ENCODE assay signal across 8 cellular contexts in genomic region chrX:21374163-21374993, GRCh38. TPM values are rescaled to one million over a fixed set of nuclear protein-coding genes. Genes with fewer than 3 reads are reported as not detected.
DNase-seq lines count a peak whose midpoint lies in the region; ATAC-seq lines count a peak whose summit lies in the region.

Gene CNKSR2 (plus strand): TSS chrX:21374418. CDS start chrX:21374898, 480 bp downstream.

- peak; percentile 92 for DNase-seq in DMS 273 (lab: John Stamatoyannopoulos, UW; ENCODE audit: unreplicated experiment)
- no peak for DNase-seq in SK-N-MC (ENCODE audit: low read depth, low spot score)
- peak in 44 of 51 donors; percentile 1 to 65 (median 28) for DNase-seq in hypothalamus (lab: John Stamatoyannopoulos, UW)
- no peak for DNase-seq in hepatic stellate cell (ENCODE audit: low spot score)

- H3K4me1 Mint-ChIP-seq in IgD-negative memory B cell = peaks cover 8 to 30% (median 18%) of the 10 kb centered on the region in 3 donors
- H3K4me1 Mint-ChIP-seq in activated naive CD8-positive, alpha-beta T cell (ENCODE audit: low read depth) = peaks cover 35% of the 10 kb centered on the region

- peak within 1 kb of the TSS; percentile 23 to 86 (median 86) for H3K27ac Mint-ChIP-seq in IgD-negative memory B cell
- H3K27ac Mint-ChIP-seq in activated naive CD8-positive, alpha-beta T cell = peak within 1 kb of the TSS; percentile 87

- H3K4me3 ChIP-seq in SK-N-MC = peak within 1 kb of the TSS; percentile 73
- peak within 1 kb of the TSS; percentile 72 for H3K4me3 ChIP-seq in skeletal muscle satellite cell (ENCODE audit: low read length)

- H3K36me3 Mint-ChIP-seq in IgD-negative memory B cell = no peaks in the 10 kb centered on the region
- H3K36me3 Mint-ChIP-seq in activated naive CD8-positive, alpha-beta T cell = no peaks in the 10 kb centered on the region

- peak within 1 kb of the TSS; percentile 83 for H3K4me2 ChIP-seq in skeletal muscle satellite cell (ENCODE audit: low read length)

- peak within 1 kb of the TSS; percentile 86 to 97 (median 95) for H3K4me3 Mint-ChIP-seq in IgD-negative memory B cell
- peak within 1 kb of the TSS; percentile 92 for H3K4me3 Mint-ChIP-seq in activated naive CD8-positive, alpha-beta T cell

- peaks cover 1% of the 10 kb centered on the region for H3K27me3 Mint-ChIP-seq in IgD-negative memory B cell
- no peaks in the 10 kb centered on the region for H3K27me3 Mint-ChIP-seq in activated naive CD8-positive, alpha-beta T cell

- no peaks in the 10 kb centered on the region for H3K9me3 Mint-ChIP-seq in IgD-negative memory B cell
- no peaks in the 10 kb centered on the region for H3K9me3 Mint-ChIP-seq in activated naive CD8-positive, alpha-beta T cell (ENCODE audit: low read depth)

- H3K4me1 ChIP-seq in skeletal muscle satellite cell (ENCODE audit: control insufficient read depth, insufficient read depth, low read length) = no peaks in the 10 kb centered on the region

- no peak within 1 kb of the TSS for H3K9ac ChIP-seq in SK-N-MC (ENCODE audit: insufficient read length)
- peak within 1 kb of the TSS; percentile 57 for H3K9ac ChIP-seq in skeletal muscle satellite cell (ENCODE audit: low read depth, low read length)

- H3K27me3 ChIP-seq in skeletal muscle satellite cell (ENCODE audit: control insufficient read depth, insufficient read depth, low read length) = no peaks in the 10 kb centered on the region

- H3K36me3 ChIP-seq in SK-N-MC (ENCODE audit: insufficient read depth, low read length) (no peaks in the 10 kb centered on the region), skeletal muscle satellite cell (ENCODE audit: insufficient read depth, low read length) (no peaks in the 10 kb centered on the region)

- ATAC-seq in GM21423 (IDR thresholded peaks at IDR 0.05; ENCODE audit: unreplicated experiment) = peak; percentile 75

- no peaks in the 10 kb centered on the region for H3K9me3 ChIP-seq in SK-N-MC (ENCODE audit: low read depth, low read length)
- H3K9me3 ChIP-seq in skeletal muscle satellite cell (replicated peaks; ENCODE audit: low read length) = no peaks in the 10 kb centered on the region

- H3K27ac ChIP-seq in SK-N-MC = no peak within 1 kb of the TSS

RNA-seq across cellular contexts. Expression of gene CNKSR2, which starts in this region (rescaled TPM):
- 4.0 TPM for polyA plus RNA-seq in IgD-negative memory B cell
- 2.3 and 3.7 TPM in 2 replicates for total RNA-seq in skeletal muscle satellite cell (2012; rRNA removed)

Comparison
In these comparisons a context has a peak if more than half of its experiments do, and no peak if none do; other contexts are left out.
1. DNase-seq: peak in DMS 273 (single experiment) and hypothalamus (44 of 51); none in SK-N-MC (single experiment) and hepatic stellate cell (single experiment).